In the genomic region with DNA sequence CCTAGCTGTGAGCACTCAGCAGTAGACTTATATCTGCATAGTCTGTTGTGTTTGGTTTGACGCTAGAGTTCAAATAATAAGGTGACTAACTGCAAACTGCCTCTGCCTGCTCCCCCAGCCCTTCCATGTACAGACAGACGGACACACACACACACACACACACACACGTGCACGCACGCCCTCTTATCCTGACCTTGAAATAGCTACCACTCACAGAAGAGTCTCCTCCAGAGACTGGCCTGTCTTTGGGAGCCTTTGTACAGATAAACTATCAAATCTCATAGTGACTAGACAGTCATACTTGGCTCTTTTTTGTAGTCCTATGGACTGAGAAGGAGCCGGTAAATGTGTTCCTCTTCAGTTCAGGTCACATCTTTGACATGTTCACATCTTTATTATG, we compare ENCODE assay signal across 1 cellular context.
TF ChIP-seq lines count a peak whose summit lies in the region.

No MANE protein-coding gene starts in this region.

TF ChIP-seq in IMR-90, 13 proteins besides CTCF, POLR2A, EP300 and RAD21:
- no peak for TF ChIP-seq BHLHE40 (IDR thresholded peaks at IDR 0.05; ENCODE audit: low read depth, low read length)
- TF ChIP-seq NFE2L2 (IDR thresholded peaks at IDR 0.05; ENCODE audit: low read depth, low read length) = no peak
- no peak for TF ChIP-seq CHD1 (IDR thresholded peaks at IDR 0.05; ENCODE audit: low read depth, low read length)
- TF ChIP-seq, protein P1, sequence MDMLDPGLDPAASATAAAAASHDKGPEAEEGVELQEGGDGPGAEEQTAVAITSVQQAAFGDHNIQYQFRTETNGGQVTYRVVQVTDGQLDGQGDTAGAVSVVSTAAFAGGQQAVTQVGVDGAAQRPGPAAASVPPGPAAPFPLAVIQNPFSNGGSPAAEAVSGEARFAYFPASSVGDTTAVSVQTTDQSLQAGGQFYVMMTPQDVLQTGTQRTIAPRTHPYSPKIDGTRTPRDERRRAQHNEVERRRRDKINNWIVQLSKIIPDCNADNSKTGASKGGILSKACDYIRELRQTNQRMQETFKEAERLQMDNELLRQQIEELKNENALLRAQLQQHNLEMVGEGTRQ (IDR thresholded peaks at IDR 0.05; ENCODE audit: low read depth, low read length) = no peak
- no peak for TF ChIP-seq MAZ (IDR thresholded peaks at IDR 0.05; ENCODE audit: borderline replicate concordance, low read depth, low read length)
- TF ChIP-seq RCOR1 (IDR thresholded peaks at IDR 0.05; ENCODE audit: insufficient replicate concordance, low read length) = no peak
- TF ChIP-seq CEBPB (IDR thresholded peaks at IDR 0.05; ENCODE audit: low read depth, low read length) = no peak
- no peak for TF ChIP-seq FOS (IDR thresholded peaks at IDR 0.05; ENCODE audit: low read depth, low read length)
- TF ChIP-seq MAFK (IDR thresholded peaks at IDR 0.05; ENCODE audit: low read depth, low read length) = no peak
- no peak for TF ChIP-seq RFX5 (IDR thresholded peaks at IDR 0.05; ENCODE audit: low read depth, low read length)
- TF ChIP-seq MXI1 (IDR thresholded peaks at IDR 0.05; ENCODE audit: borderline replicate concordance, low read depth, low read length) = no peak
- TF ChIP-seq, protein P2, sequence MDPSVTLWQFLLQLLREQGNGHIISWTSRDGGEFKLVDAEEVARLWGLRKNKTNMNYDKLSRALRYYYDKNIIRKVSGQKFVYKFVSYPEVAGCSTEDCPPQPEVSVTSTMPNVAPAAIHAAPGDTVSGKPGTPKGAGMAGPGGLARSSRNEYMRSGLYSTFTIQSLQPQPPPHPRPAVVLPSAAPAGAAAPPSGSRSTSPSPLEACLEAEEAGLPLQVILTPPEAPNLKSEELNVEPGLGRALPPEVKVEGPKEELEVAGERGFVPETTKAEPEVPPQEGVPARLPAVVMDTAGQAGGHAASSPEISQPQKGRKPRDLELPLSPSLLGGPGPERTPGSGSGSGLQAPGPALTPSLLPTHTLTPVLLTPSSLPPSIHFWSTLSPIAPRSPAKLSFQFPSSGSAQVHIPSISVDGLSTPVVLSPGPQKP (IDR thresholded peaks at IDR 0.05; ENCODE audit: borderline replicate concordance, low read depth, low read length) = no peak
- TF ChIP-seq SMC3 (IDR thresholded peaks at IDR 0.05; ENCODE audit: low read depth, low read length) = no peak
